In genomic region chr16:88902744-88903143, GRCh38 we compare ENCODE assay signal across 34 cellular contexts. TPM values are rescaled to one million over a fixed set of nuclear protein-coding genes. Genes with fewer than 3 reads are reported as not detected.
"Had no signal": no experiment of that assay in that cellular context is flagged by ENCODE, and none has a peak within 500 bp of the region (broad histone marks: within the 10 kb centered on the region; RNA-seq: fewer than 3 reads in every experiment).

No MANE protein-coding gene starts in this region.

- H3K9me2 ChIP-seq: SK-N-SH had no signal

- H3K4me1 ChIP-seq: Peyer's patch, SJCRH30 had no signal

- H3K36me3 ChIP-seq: brain microvascular endothelial cell, cardiac muscle cell, MG63, SJCRH30 had no signal

- H3K4me3 ChIP-seq: cardiac muscle cell, MG63, Peyer's patch, SJCRH30 had no signal

- H3K9ac ChIP-seq: SK-N-SH had no signal

- H3K27me3 ChIP-seq: cardiac muscle cell, MG63, Peyer's patch, SJCRH30 had no signal

- H3K36me3 Mint-ChIP-seq: activated CD8-positive, alpha-beta memory T cell treated with anti-CD3 and anti-CD28 coated beads, Interleukin-2, amount 10 ng/mL, durations not matched to agents 7 days and 5 days; activated naive CD8-positive, alpha-beta T cell had no signal

- H3K4me1 Mint-ChIP-seq: activated CD4-positive, alpha-beta T cell treated with anti-CD3 and anti-CD28 coated beads, Interleukin-2, amount 10 ng/mL, durations not matched to agents 24 days and 14 days; activated CD8-positive, alpha-beta memory T cell treated with anti-CD3 and anti-CD28 coated beads, Interleukin-2, amount 10 ng/mL, durations not matched to agents 7 days and 5 days had no signal

- H3K9me3 ChIP-seq: MG63, Peyer's patch, SJCRH30, SK-N-SH had no signal

- H3K27ac ChIP-seq: brain microvascular endothelial cell, cardiac muscle cell, Peyer's patch, RWPE1, SJCRH30 had no signal

- H3K4me3 Mint-ChIP-seq: activated B cell treated with CpG ODN at 0.5 μM for 24 hours; activated CD4-positive, alpha-beta T cell treated with anti-CD3 and anti-CD28 coated beads, Interleukin-2, amount 10 ng/mL, durations not matched to agents 24 days and 14 days; activated CD8-positive, alpha-beta memory T cell treated with anti-CD3 and anti-CD28 coated beads, Interleukin-2, amount 10 ng/mL, durations not matched to agents 7 days and 5 days; activated naive CD8-positive, alpha-beta T cell; activated T-cell treated with anti-CD3 and anti-CD28 coated beads, Interleukin-2, amount 50 U/mL, for 24 hours; activated T-helper 1 cell treated with anti-CD3 and anti-CD28 coated beads, Interleukin-12 subunit alpha, Interleukin-12 subunit beta, Interleukin-2, Interleukin-4 antibody, amounts not matched to agents 30 ng/mL and 10 ng/mL and 1 ng/mL, durations not matched to agents 14 hours and 24 hours and 36 hours; T-helper 1 cell treated with Interleukin-12 subunit alpha and Interleukin-12 subunit beta and Interleukin-4 antibody, amounts not matched to agents 30 μg/mL and 1 μg/mL, for 36 hours had no signal

- H3K27me3 Mint-ChIP-seq: activated B cell treated with CpG ODN at 0.5 μM for 24 hours; activated CD4-positive, alpha-beta T cell treated with anti-CD3 and anti-CD28 coated beads, Interleukin-2, amount 10 ng/mL, durations not matched to agents 24 days and 14 days; activated CD8-positive, alpha-beta memory T cell treated with anti-CD3 and anti-CD28 coated beads, Interleukin-2, amount 10 ng/mL, durations not matched to agents 7 days and 5 days; activated naive CD8-positive, alpha-beta T cell; activated T-cell treated with anti-CD3 and anti-CD28 coated beads, Interleukin-2, amount 50 U/mL, for 24 hours had no signal

- H3K4me2 ChIP-seq: SK-N-SH had no signal

- DNase-seq: activated B cell treated with CpG ODN at 0.5 μM for 24 hours; activated CD4-positive, alpha-beta T cell treated with anti-CD3 and anti-CD28 coated beads for 1 hour; activated CD4-positive, alpha-beta T cell treated with anti-CD3 and anti-CD28 coated beads, Interleukin-2, amount 10 ng/mL, durations not matched to agents 24 days and 14 days; activated CD4-positive, alpha-beta T cell treated with anti-CD3 and anti-CD28 coated beads, Interleukin-2, amount 50 U/mL, for 48 hours; activated CD8-positive, alpha-beta memory T cell treated with anti-CD3 and anti-CD28 coated beads, Interleukin-2, amount 10 ng/mL, durations not matched to agents 7 days and 5 days; activated effector memory CD4-positive, alpha-beta T cell treated with anti-CD3 and anti-CD28 coated beads, Interleukin-2, amount 50 U/mL, for 16 hours; activated naive CD4-positive, alpha-beta T cell treated with Interleukin-2 at 50 U/mL for 16 hours; activated T-cell treated with anti-CD3 and anti-CD28 coated beads, Interleukin-2, amount 50 U/mL, for 24 hours; amygdala; brain microvascular endothelial cell; cerebellar nuclear complex; MG63; MV-4-11; NCI-H1092 treated with DMSO at 0.1 percent for 48 hours; NCI-H1417 treated with DMSO at 0.1 percent for 48 hours; NCI-H1694; NCI-H2029; NCI-H2107; NCI-H2171 treated with DMSO at 0.1 percent for 48 hours; NCI-H345; NCI-H510A; NCI-H69; NK-92 treated with Interleukin-12 subunit alpha and Interleukin-12 subunit beta, amount 100 ng/mL, for 24 hours; Peyer's patch; Right ventricle myocardium superior; SK-N-SH; SW 1271 had no signal

- H3K9me3 Mint-ChIP-seq: activated B cell treated with CpG ODN at 0.5 μM for 24 hours; activated CD4-positive, alpha-beta T cell treated with anti-CD3 and anti-CD28 coated beads, Interleukin-2, amount 10 ng/mL, durations not matched to agents 24 days and 14 days; activated T-cell treated with anti-CD3 and anti-CD28 coated beads, Interleukin-2, amount 50 U/mL, for 24 hours; activated T-helper 1 cell treated with anti-CD3 and anti-CD28 coated beads, Interleukin-12 subunit alpha, Interleukin-12 subunit beta, Interleukin-2, Interleukin-4 antibody, amounts not matched to agents 30 ng/mL and 10 ng/mL and 1 ng/mL, durations not matched to agents 14 hours and 24 hours and 36 hours; T-helper 1 cell treated with Interleukin-12 subunit alpha and Interleukin-12 subunit beta and Interleukin-4 antibody, amounts not matched to agents 30 μg/mL and 1 μg/mL, for 36 hours had no signal

- H3K27ac Mint-ChIP-seq: activated B cell treated with CpG ODN at 0.5 μM for 24 hours; activated CD4-positive, alpha-beta T cell treated with anti-CD3 and anti-CD28 coated beads, Interleukin-2, amount 10 ng/mL, durations not matched to agents 24 days and 14 days; activated CD8-positive, alpha-beta memory T cell treated with anti-CD3 and anti-CD28 coated beads, Interleukin-2, amount 10 ng/mL, durations not matched to agents 7 days and 5 days; activated naive CD8-positive, alpha-beta T cell; activated T-cell treated with anti-CD3 and anti-CD28 coated beads, Interleukin-2, amount 50 U/mL, for 24 hours; activated T-helper 1 cell treated with anti-CD3 and anti-CD28 coated beads, Interleukin-12 subunit alpha, Interleukin-12 subunit beta, Interleukin-2, Interleukin-4 antibody, amounts not matched to agents 30 ng/mL and 10 ng/mL and 1 ng/mL, durations not matched to agents 14 hours and 24 hours and 36 hours; T-helper 1 cell treated with Interleukin-12 subunit alpha and Interleukin-12 subunit beta and Interleukin-4 antibody, amounts not matched to agents 30 μg/mL and 1 μg/mL, for 36 hours had no signal

- ATAC-seq: activated CD8-positive, alpha-beta memory T cell treated with anti-CD3 and anti-CD28 coated beads, Interleukin-2, amount 10 ng/mL, durations not matched to agents 7 days and 5 days had no signal

RNA-seq across cellular contexts. Expression of gene PABPN1L, which starts 36.3 kb away (rescaled TPM):
- total RNA-seq: activated CD4-positive, alpha-beta T cell treated with anti-CD3 and anti-CD28 coated beads, Interleukin-2, amount 10 ng/mL, durations not matched to agents 24 days and 14 days; activated CD8-positive, alpha-beta memory T cell treated with anti-CD3 and anti-CD28 coated beads, Interleukin-2, amount 10 ng/mL, durations not matched to agents 7 days and 5 days; activated T-helper 1 cell treated with anti-CD3 and anti-CD28 coated beads, Interleukin-12 subunit alpha, Interleukin-12 subunit beta, Interleukin-2, Interleukin-4 antibody, amounts not matched to agents 30 ng/mL and 10 ng/mL and 1 ng/mL, durations not matched to agents 14 hours and 24 hours and 36 hours; astrocyte; cardiac muscle cell; Peyer's patch; Right ventricle myocardium superior; SJCRH30 had no signal
- polyA plus RNA-seq: SK-N-SH had no signal
